Comparison of ENCODE assay signal across 9 cellular contexts in the genomic region with DNA sequence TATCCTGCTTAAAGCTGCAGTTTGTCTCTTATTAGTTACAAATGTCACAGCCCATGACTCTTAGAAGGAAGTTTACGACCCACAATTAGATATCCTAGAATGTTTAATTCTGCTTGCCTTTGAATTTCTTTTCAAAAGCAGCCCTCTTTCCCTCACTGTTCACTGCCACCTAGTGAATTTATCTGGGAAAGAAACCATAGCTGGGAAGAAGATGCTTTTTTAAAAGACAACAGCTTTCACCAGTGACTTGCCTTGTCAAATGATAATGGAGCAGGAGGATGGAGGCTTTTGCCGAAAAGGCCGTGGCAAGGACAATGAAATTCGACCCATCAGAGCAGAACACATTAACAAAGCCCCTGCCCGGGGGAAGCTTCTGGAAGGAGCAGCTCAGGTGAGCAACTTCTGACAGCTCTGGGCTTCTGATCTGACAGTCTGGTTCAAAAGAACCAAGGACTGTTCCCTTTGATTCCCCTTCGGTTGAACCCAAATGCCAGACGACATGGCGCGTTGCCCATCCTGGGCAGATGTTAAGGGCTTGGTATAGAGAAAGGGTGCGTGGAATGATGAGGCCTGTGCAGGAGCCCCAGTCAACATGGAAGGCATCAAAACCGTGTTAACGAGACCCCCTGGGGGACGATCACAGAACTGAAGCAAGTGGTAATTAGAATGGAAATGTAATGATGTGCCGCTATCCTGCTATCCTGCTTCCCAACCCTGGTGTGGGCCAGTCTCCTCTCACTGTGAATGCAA.
A peak's percentile ranks its signal among the peaks of the same experiment; 100 is the strongest.
DNase-seq lines count a peak whose midpoint lies in the region; ATAC-seq, FAIRE-seq and TF ChIP-seq lines count a peak whose summit lies in the region.
"Had no signal": no experiment of that assay in that cellular context is flagged by ENCODE, and none has a peak within 500 bp of the region (broad histone marks: within the 10 kb centered on the region; RNA-seq: fewer than 3 reads in every experiment).

No MANE protein-coding gene starts in this region.

- H3K9me3 Mint-ChIP-seq in astrocyte (ENCODE audit: unreplicated experiment) = no peaks in the 10 kb centered on the region
- H3K9me3 Mint-ChIP-seq in activated naive CD8-positive, alpha-beta T cell treated with anti-CD3 and anti-CD28 coated beads, Interleukin-2, amount 50 U/mL, for 24 hours = no peaks in the 10 kb centered on the region

- CTCF ChIA-PET in A673 (lab: Charles Lee) = interaction anchor here (0.5 to 0.6 kb wide), 2 partner anchors 307 to 323 kb away, joined by 3 read pairs; no protein-coding TSS in a partner anchor

- H2AFZ ChIP-seq in astrocyte (ENCODE audit: low read depth, low read length) = no peak overlapping the region

- no peak for ATAC-seq in GM18520 (IDR thresholded peaks at IDR 0.05; ENCODE audit: unreplicated experiment)
- no peak for ATAC-seq in activated naive CD8-positive, alpha-beta T cell treated with anti-CD3 and anti-CD28 coated beads, Interleukin-2, amount 50 U/mL, for 24 hours

- POLR2A ChIA-PET in A673 (lab: Charles Lee; ENCODE audit: low non-redundant PET) = no interaction called here

- no peak overlapping the region for H3K27ac Mint-ChIP-seq in astrocyte (ENCODE audit: unreplicated experiment)
- no peak overlapping the region for H3K27ac Mint-ChIP-seq in activated naive CD8-positive, alpha-beta T cell treated with anti-CD3 and anti-CD28 coated beads, Interleukin-2, amount 50 U/mL, for 24 hours

- H3K36me3 ChIP-seq in A673 (ENCODE audit: insufficient read depth, low read length, poor library complexity, severe bottlenecking) (no peaks in the 10 kb centered on the region), astrocyte (ENCODE audit: insufficient read depth, low read length) (no peaks in the 10 kb centered on the region)

- H3K4me3 Mint-ChIP-seq in astrocyte (ENCODE audit: unreplicated experiment) = no peak overlapping the region
- H3K4me3 Mint-ChIP-seq in activated naive CD8-positive, alpha-beta T cell treated with anti-CD3 and anti-CD28 coated beads, Interleukin-2, amount 50 U/mL, for 24 hours = no peak overlapping the region

- H3K9me3 ChIP-seq in A673 (ENCODE audit: low read depth, low read length, poor library complexity, severe bottlenecking) = no peaks in the 10 kb centered on the region
- no peaks in the 10 kb centered on the region for H3K9me3 ChIP-seq in astrocyte (ENCODE audit: insufficient read depth, low read depth, low read length)

- H4K20me1 ChIP-seq in astrocyte (ENCODE audit: insufficient read depth, low read length) = no peaks in the 10 kb centered on the region

- TF ChIP-seq CTCF in A673 (conservative IDR thresholded peaks at IDR 0.05; ENCODE audit: low read depth, low read length) (peak; percentile 46; the same call in 1 of the 2 replicates), astrocyte (IDR thresholded peaks at IDR 0.05; ENCODE audit: insufficient read depth, low read depth, low read length) (peak; percentile 59)

- no peaks in the 10 kb centered on the region for H3K27me3 ChIP-seq in A673 (replicated peaks; ENCODE audit: insufficient read depth, low read depth, low read length, poor library complexity)
- no peaks in the 10 kb centered on the region for H3K27me3 ChIP-seq in astrocyte (ENCODE audit: insufficient read depth, low read length)

- peaks cover 8% of the 10 kb centered on the region for H3K4me1 Mint-ChIP-seq in astrocyte (ENCODE audit: low read depth, unreplicated experiment)
- H3K4me1 Mint-ChIP-seq in activated naive CD8-positive, alpha-beta T cell treated with anti-CD3 and anti-CD28 coated beads, Interleukin-2, amount 50 U/mL, for 24 hours = no peaks in the 10 kb centered on the region

- H3K4me1 ChIP-seq in A673 (ENCODE audit: insufficient read depth, low read length, poor library complexity, severe bottlenecking) = no peaks in the 10 kb centered on the region
- H3K4me1 ChIP-seq in astrocyte (ENCODE audit: insufficient read depth, low read length) = no peaks in the 10 kb centered on the region

- DNase-seq in A673 (ENCODE audit: low spot score) (peak; percentile 25), H4 (ENCODE audit: low spot score) (peak; percentile 8), astrocyte (ENCODE audit: low read depth) (peak; percentile 17), iPS-NIHi11 (ENCODE audit: low spot score) (peak; percentile 34), NOMO-1 (lab: John Stamatoyannopoulos, UW; ENCODE audit: unreplicated experiment in 2 of 2) (no peak), mesenteric fat pad (ENCODE audit: low spot score) (no peak)
- DNase-seq in activated naive CD8-positive, alpha-beta T cell treated with anti-CD3 and anti-CD28 coated beads, Interleukin-2, amount 50 U/mL, for 24 hours = no peak

- no peak overlapping the region for H3K9ac ChIP-seq in astrocyte (ENCODE audit: low read length)

- peak; percentile 43 for FAIRE-seq in astrocyte (lab: Jason Lieb, UNC)
- FAIRE-seq: GM18507 had no signal

- H3K79me2 ChIP-seq in astrocyte (ENCODE audit: insufficient read depth, low read length) = no peaks in the 10 kb centered on the region

- H3K27me3 Mint-ChIP-seq in astrocyte (ENCODE audit: low read depth, unreplicated experiment) = no peaks in the 10 kb centered on the region
- H3K27me3 Mint-ChIP-seq in activated naive CD8-positive, alpha-beta T cell treated with anti-CD3 and anti-CD28 coated beads, Interleukin-2, amount 50 U/mL, for 24 hours = no peaks in the 10 kb centered on the region

- BruUV-seq in A673 (replicated peaks; lab: Mats Ljungman, UMichigan) = no TSS peak

- H3K4me3 ChIP-seq in A673 (ENCODE audit: low read depth, low read length, poor library complexity, severe bottlenecking) = no peak overlapping the region
- H3K4me3 ChIP-seq in astrocyte (ENCODE audit: insufficient read depth, low read depth, low read length) = no peak overlapping the region

- H3K27ac ChIP-seq in A673 (ENCODE audit: low read depth, low read length, poor library complexity, severe bottlenecking) = no peak overlapping the region
- no peak overlapping the region for H3K27ac ChIP-seq in astrocyte (ENCODE audit: low read depth, low read length)

- H3K36me3 Mint-ChIP-seq in astrocyte (ENCODE audit: low read depth, unreplicated experiment) = no peaks in the 10 kb centered on the region
- H3K36me3 Mint-ChIP-seq in activated naive CD8-positive, alpha-beta T cell treated with anti-CD3 and anti-CD28 coated beads, Interleukin-2, amount 50 U/mL, for 24 hours (ENCODE audit: low read depth) = no peaks in the 10 kb centered on the region

- H3K4me2 ChIP-seq in astrocyte (ENCODE audit: low read length) = no peak overlapping the region

- intact Hi-C loops in A673 (cut with micrococcal nuclease; ENCODE audit: unreplicated experiment) = loop anchor here (5.0 kb wide), 1 partner anchor 307 kb away; no protein-coding TSS in a partner anchor

Comparison
In these comparisons a context has a peak if more than half of its experiments do, and no peak if none do; other contexts are left out.
1. DNase-seq: peak in A673 (single experiment), H4 (single experiment), astrocyte (single experiment) and iPS-NIHi11 (single experiment); none in NOMO-1 (0 of 2), activated naive CD8-positive, alpha-beta T cell treated with anti-CD3 and anti-CD28 coated beads, Interleukin-2, amount 50 U/mL, for 24 hours (single experiment) and mesenteric fat pad (single experiment).